In genomic region chr2:150570712-150571111, GRCh38 we compare ENCODE assay signal across 17 cellular contexts.
DNase-seq lines count a peak whose midpoint lies in the region; ATAC-seq and TF ChIP-seq lines count a peak whose summit lies in the region.
"Had no signal": no experiment of that assay in that cellular context is flagged by ENCODE, and none has a peak within 500 bp of the region (broad histone marks: within the 10 kb centered on the region; RNA-seq: fewer than 3 reads in every experiment).

No MANE protein-coding gene starts in this region.

- no TSS peak for BruUV-seq in MCF 10A (replicated peaks; lab: Mats Ljungman, UMichigan)

- H3K4me3 Mint-ChIP-seq in MCF 10A (ENCODE audit: unreplicated experiment): no peak overlapping the region
- H3K4me3 Mint-ChIP-seq in WTC11: no peak overlapping the region
- no peak overlapping the region for H3K4me3 Mint-ChIP-seq in activated CD4-positive, alpha-beta memory T cell treated with anti-CD3 and anti-CD28 coated beads, Interleukin-2, amount 10 ng/mL, durations not matched to agents 7 days and 5 days
- H3K4me3 Mint-ChIP-seq: activated CD8-positive, alpha-beta T cell treated with anti-CD3 and anti-CD28 coated beads for 36 hours; dendritic cell treated with granulocyte-macrophage colony-stimulating factor and Interleukin-4, amounts not matched to agents 40 ng/mL and 50 ng/mL, for 4 days had no signal

- DNase-seq in MCF 10A (ENCODE audit: unreplicated experiment) (peak; percentile 46), breast epithelium (ENCODE audit: low spot score in 2 of 2) (no peak), amniotic stem cell (lab: John Stamatoyannopoulos, UW) (peak; percentile 72), foreskin melanocyte (peak; percentile 93), WTC11 (ENCODE audit: low spot score) (no peak), omental fat pad (ENCODE audit: low spot score) (no peak)
- DNase-seq in activated CD4-positive, alpha-beta memory T cell treated with anti-CD3 and anti-CD28 coated beads, Interleukin-2, amount 10 ng/mL, durations not matched to agents 7 days and 5 days: no peak
- DNase-seq: activated CD8-positive, alpha-beta T cell treated with anti-CD3 and anti-CD28 coated beads for 36 hours; activated naive CD4-positive, alpha-beta T cell treated with anti-CD3 and anti-CD28 coated beads, Interleukin-2, amount 50 U/mL, for 16 hours; head of caudate nucleus; NCI-H2107; NK-92 treated with Interleukin-12 subunit alpha and Interleukin-12 subunit beta, amount 100 ng/mL, for 24 hours; T-helper 1 cell had no signal

- no peaks in the 10 kb centered on the region for H3K9me3 ChIP-seq in breast epithelium
- H3K9me3 ChIP-seq: thoracic aorta had no signal

- H3K27me3 ChIP-seq in breast epithelium: no peaks in the 10 kb centered on the region

- H3K36me3 Mint-ChIP-seq in MCF 10A (ENCODE audit: insufficient read depth, unreplicated experiment): no peaks in the 10 kb centered on the region
- no peaks in the 10 kb centered on the region for H3K36me3 Mint-ChIP-seq in WTC11
- no peaks in the 10 kb centered on the region for H3K36me3 Mint-ChIP-seq in activated CD4-positive, alpha-beta memory T cell treated with anti-CD3 and anti-CD28 coated beads, Interleukin-2, amount 10 ng/mL, durations not matched to agents 7 days and 5 days (ENCODE audit: low read depth)

- no peak for ATAC-seq in HG03135 (IDR thresholded peaks at IDR 0.05; ENCODE audit: unreplicated experiment)
- no peak for ATAC-seq in WTC11
- no peak for ATAC-seq in omental fat pad (ENCODE audit: low FRiP score)
- ATAC-seq: activated CD8-positive, alpha-beta T cell treated with anti-CD3 and anti-CD28 coated beads for 36 hours had no signal

- H3K36me3 ChIP-seq in breast epithelium: no peaks in the 10 kb centered on the region
- H3K36me3 ChIP-seq: thoracic aorta had no signal

- H3K9me3 Mint-ChIP-seq in MCF 10A (ENCODE audit: unreplicated experiment) (no peaks in the 10 kb centered on the region), WTC11 (peaks cover 3% of the 10 kb centered on the region; the same call in 1 of the 2 replicates)
- H3K9me3 Mint-ChIP-seq in activated CD4-positive, alpha-beta memory T cell treated with anti-CD3 and anti-CD28 coated beads, Interleukin-2, amount 10 ng/mL, durations not matched to agents 7 days and 5 days: no peaks in the 10 kb centered on the region
- H3K9me3 Mint-ChIP-seq: activated CD8-positive, alpha-beta T cell treated with anti-CD3 and anti-CD28 coated beads for 36 hours had no signal

- H3K27me3 Mint-ChIP-seq in MCF 10A (ENCODE audit: insufficient read depth, unreplicated experiment) (no peaks in the 10 kb centered on the region), WTC11 (ENCODE audit: low read depth) (no peaks in the 10 kb centered on the region)
- no peaks in the 10 kb centered on the region for H3K27me3 Mint-ChIP-seq in activated CD4-positive, alpha-beta memory T cell treated with anti-CD3 and anti-CD28 coated beads, Interleukin-2, amount 10 ng/mL, durations not matched to agents 7 days and 5 days
- H3K27me3 Mint-ChIP-seq: activated CD8-positive, alpha-beta T cell treated with anti-CD3 and anti-CD28 coated beads for 36 hours; dendritic cell treated with granulocyte-macrophage colony-stimulating factor and Interleukin-4, amounts not matched to agents 40 ng/mL and 50 ng/mL, for 4 days had no signal

- CTCF ChIA-PET in MCF 10A (lab: Yijun Ruan, JAX) (no interaction called here), WTC11 (lab: Charles Lee) (interaction anchor here (1.0 kb wide), 1 partner anchor 22 kb away, joined by 3 read pairs; no protein-coding TSS in a partner anchor)
- CTCF ChIA-PET in activated CD4-positive, alpha-beta memory T cell treated with anti-CD3 and anti-CD28 coated beads, Interleukin-2, amount 10 ng/mL, durations not matched to agents 7 days and 5 days (lab: Charles Lee): no interaction called here

- POLR2A ChIA-PET in MCF 10A (lab: Yijun Ruan, JAX): no interaction called here
- POLR2A ChIA-PET in WTC11 (lab: Charles Lee): no interaction called here
- POLR2A ChIA-PET in activated CD4-positive, alpha-beta memory T cell treated with anti-CD3 and anti-CD28 coated beads, Interleukin-2, amount 10 ng/mL, durations not matched to agents 7 days and 5 days (lab: Charles Lee): no interaction called here

- no peak overlapping the region for H3K4me3 ChIP-seq in breast epithelium
- H3K4me3 ChIP-seq: thoracic aorta had no signal

- H3K4me1 Mint-ChIP-seq in MCF 10A (ENCODE audit: insufficient read depth, unreplicated experiment) (peaks cover 18% of the 10 kb centered on the region), WTC11 (peaks cover 2% of the 10 kb centered on the region; the same call in 1 of the 2 replicates)
- H3K4me1 Mint-ChIP-seq in activated CD4-positive, alpha-beta memory T cell treated with anti-CD3 and anti-CD28 coated beads, Interleukin-2, amount 10 ng/mL, durations not matched to agents 7 days and 5 days: no peaks in the 10 kb centered on the region

- intact Hi-C loops in MCF 10A (cut with micrococcal nuclease): no loop called here
- intact Hi-C loops in breast epithelium (cut with DNase I; ENCODE audit: low total_unique reads): no loop called here

- H3K27ac ChIP-seq in breast epithelium: no peak overlapping the region
- H3K27ac ChIP-seq: 22Rv1, thoracic aorta had no signal

- TF ChIP-seq CTCF in MCF 10A (IDR thresholded peaks at IDR 0.05; ENCODE audit: unreplicated experiment) (no peak), breast epithelium (IDR thresholded peaks at IDR 0.05) (no peak), WTC11 (IDR thresholded peaks at IDR 0.05) (no peak), omental fat pad (IDR thresholded peaks at IDR 0.05) (no peak)

- no peaks in the 10 kb centered on the region for H3K4me1 ChIP-seq in breast epithelium

- no peak for TF ChIP-seq POLR2A in breast epithelium (IDR thresholded peaks at IDR 0.05)

- peak overlapping the region; percentile 41 for H3K27ac Mint-ChIP-seq in MCF 10A (ENCODE audit: low read depth, unreplicated experiment)
- no peak overlapping the region for H3K27ac Mint-ChIP-seq in WTC11
- H3K27ac Mint-ChIP-seq in activated CD4-positive, alpha-beta memory T cell treated with anti-CD3 and anti-CD28 coated beads, Interleukin-2, amount 10 ng/mL, durations not matched to agents 7 days and 5 days: no peak overlapping the region
- H3K27ac Mint-ChIP-seq: activated CD8-positive, alpha-beta T cell treated with anti-CD3 and anti-CD28 coated beads for 36 hours; dendritic cell treated with granulocyte-macrophage colony-stimulating factor and Interleukin-4, amounts not matched to agents 40 ng/mL and 50 ng/mL, for 4 days had no signal

TF ChIP-seq in WTC11, 78 proteins besides CTCF, POLR2A, EP300 and RAD21:
- TF ChIP-seq GRHL2 (CRISPR knock-in tag; IDR thresholded peaks at IDR 0.05; ENCODE audit: insufficient replicate concordance, severe bottlenecking): no peak
- TF ChIP-seq, protein P1, sequence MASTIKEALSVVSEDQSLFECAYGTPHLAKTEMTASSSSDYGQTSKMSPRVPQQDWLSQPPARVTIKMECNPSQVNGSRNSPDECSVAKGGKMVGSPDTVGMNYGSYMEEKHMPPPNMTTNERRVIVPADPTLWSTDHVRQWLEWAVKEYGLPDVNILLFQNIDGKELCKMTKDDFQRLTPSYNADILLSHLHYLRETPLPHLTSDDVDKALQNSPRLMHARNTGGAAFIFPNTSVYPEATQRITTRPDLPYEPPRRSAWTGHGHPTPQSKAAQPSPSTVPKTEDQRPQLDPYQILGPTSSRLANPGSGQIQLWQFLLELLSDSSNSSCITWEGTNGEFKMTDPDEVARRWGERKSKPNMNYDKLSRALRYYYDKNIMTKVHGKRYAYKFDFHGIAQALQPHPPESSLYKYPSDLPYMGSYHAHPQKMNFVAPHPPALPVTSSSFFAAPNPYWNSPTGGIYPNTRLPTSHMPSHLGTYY (CRISPR knock-in tag; IDR thresholded peaks at IDR 0.05): no peak
- no peak for TF ChIP-seq MXD4 (CRISPR knock-in tag; IDR thresholded peaks at IDR 0.05; ENCODE audit: borderline replicate concordance)
- no peak for TF ChIP-seq ZNF232 (CRISPR knock-in tag; IDR thresholded peaks at IDR 0.05)
- TF ChIP-seq ESRRA (CRISPR knock-in tag; IDR thresholded peaks at IDR 0.05; ENCODE audit: borderline replicate concordance): no peak
- TF ChIP-seq, protein P2, sequence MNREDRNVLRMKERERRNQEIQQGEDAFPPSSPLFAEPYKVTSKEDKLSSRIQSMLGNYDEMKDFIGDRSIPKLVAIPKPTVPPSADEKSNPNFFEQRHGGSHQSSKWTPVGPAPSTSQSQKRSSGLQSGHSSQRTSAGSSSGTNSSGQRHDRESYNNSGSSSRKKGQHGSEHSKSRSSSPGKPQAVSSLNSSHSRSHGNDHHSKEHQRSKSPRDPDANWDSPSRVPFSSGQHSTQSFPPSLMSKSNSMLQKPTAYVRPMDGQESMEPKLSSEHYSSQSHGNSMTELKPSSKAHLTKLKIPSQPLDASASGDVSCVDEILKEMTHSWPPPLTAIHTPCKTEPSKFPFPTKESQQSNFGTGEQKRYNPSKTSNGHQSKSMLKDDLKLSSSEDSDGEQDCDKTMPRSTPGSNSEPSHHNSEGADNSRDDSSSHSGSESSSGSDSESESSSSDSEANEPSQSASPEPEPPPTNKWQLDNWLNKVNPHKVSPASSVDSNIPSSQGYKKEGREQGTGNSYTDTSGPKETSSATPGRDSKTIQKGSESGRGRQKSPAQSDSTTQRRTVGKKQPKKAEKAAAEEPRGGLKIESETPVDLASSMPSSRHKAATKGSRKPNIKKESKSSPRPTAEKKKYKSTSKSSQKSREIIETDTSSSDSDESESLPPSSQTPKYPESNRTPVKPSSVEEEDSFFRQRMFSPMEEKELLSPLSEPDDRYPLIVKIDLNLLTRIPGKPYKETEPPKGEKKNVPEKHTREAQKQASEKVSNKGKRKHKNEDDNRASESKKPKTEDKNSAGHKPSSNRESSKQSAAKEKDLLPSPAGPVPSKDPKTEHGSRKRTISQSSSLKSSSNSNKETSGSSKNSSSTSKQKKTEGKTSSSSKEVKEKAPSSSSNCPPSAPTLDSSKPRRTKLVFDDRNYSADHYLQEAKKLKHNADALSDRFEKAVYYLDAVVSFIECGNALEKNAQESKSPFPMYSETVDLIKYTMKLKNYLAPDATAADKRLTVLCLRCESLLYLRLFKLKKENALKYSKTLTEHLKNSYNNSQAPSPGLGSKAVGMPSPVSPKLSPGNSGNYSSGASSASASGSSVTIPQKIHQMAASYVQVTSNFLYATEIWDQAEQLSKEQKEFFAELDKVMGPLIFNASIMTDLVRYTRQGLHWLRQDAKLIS (CRISPR knock-in tag; IDR thresholded peaks at IDR 0.05; ENCODE audit: borderline replicate concordance): no peak
- TF ChIP-seq ZNF423 (CRISPR knock-in tag; IDR thresholded peaks at IDR 0.05): no peak
- no peak for TF ChIP-seq RORB (CRISPR knock-in tag; IDR thresholded peaks at IDR 0.05)
TF ChIP-seq in WTC11: peak in this region for 0.

Comparison
In these comparisons a context has a peak if more than half of its experiments do, and no peak if none do; other contexts are left out.
1. DNase-seq: peak in MCF 10A (single experiment), amniotic stem cell (single experiment) and foreskin melanocyte (single experiment); none in breast epithelium (0 of 2), WTC11 (single experiment), activated CD4-positive, alpha-beta memory T cell treated with anti-CD3 and anti-CD28 coated beads, Interleukin-2, amount 10 ng/mL, durations not matched to agents 7 days and 5 days (single experiment) and omental fat pad (single experiment).